ENCODE assay signal across 22 cellular contexts in the genomic region with DNA sequence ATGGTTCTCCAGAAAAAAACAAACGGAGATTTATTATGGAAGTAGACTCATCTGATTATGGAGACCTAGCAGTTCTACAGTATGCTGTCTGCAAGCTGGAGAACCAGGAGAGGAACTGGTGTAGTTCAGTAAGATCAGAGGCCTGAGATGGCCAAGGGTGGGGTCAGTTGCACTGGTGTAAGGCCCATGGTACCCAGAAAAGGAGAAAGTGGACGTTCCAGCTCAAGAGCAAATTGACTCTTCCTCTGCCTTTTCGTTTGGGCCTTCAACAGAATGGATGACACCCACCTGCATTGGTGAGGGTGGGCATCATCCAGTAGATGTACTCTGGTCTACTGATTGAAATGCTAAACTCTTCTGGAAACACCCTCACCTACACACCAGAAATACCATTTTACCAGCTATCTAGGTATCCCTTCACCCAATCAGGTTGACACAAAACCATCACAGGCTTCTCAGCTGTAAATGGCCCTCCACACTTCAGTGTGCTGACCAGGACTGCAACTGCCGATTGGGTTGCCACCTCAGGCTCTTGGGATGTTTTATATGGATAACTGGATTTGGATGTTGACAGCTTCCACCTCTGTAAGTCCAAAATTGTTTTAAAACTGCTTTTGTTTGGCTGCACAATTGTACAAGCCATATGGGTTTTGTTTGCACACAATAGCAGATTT.
"Had no signal": no experiment of that assay in that cellular context is flagged by ENCODE, and none has a peak within 500 bp of the region (broad histone marks: within the 10 kb centered on the region; RNA-seq: fewer than 3 reads in every experiment).

No MANE protein-coding gene starts in this region.

- H3K9me3 Mint-ChIP-seq: activated CD4-positive, alpha-beta T cell treated with anti-CD3 and anti-CD28 coated beads, Interleukin-2, amount 10 ng/mL, durations not matched to agents 24 days and 14 days; activated T-cell treated with anti-CD3 and anti-CD28 coated beads, Interleukin-2, amount 50 U/mL, for 72 hours; mesothelial cell of epicardium; nephron progenitor cell had no signal

- H3K4me1 Mint-ChIP-seq: mesothelial cell of epicardium had no signal

- H3K27ac Mint-ChIP-seq: activated CD4-positive, alpha-beta T cell treated with anti-CD3 and anti-CD28 coated beads, Interleukin-2, amount 10 ng/mL, durations not matched to agents 24 days and 14 days; activated T-cell treated with anti-CD3 and anti-CD28 coated beads, Interleukin-2, amount 50 U/mL, for 72 hours; nephron progenitor cell had no signal

- H3K27ac ChIP-seq: brain microvascular endothelial cell, esophagus muscularis mucosa, lower lobe of right lung, prostate gland, right atrium auricular region, thyroid gland had no signal

- H3K27me3 Mint-ChIP-seq: activated CD4-positive, alpha-beta T cell treated with anti-CD3 and anti-CD28 coated beads, Interleukin-2, amount 10 ng/mL, durations not matched to agents 24 days and 14 days had no signal

- ATAC-seq: activated T-cell treated with anti-CD3 and anti-CD28 coated beads, Interleukin-2, amount 50 U/mL, for 72 hours; left cardiac atrium; lower lobe of right lung had no signal

- H3K4me3 Mint-ChIP-seq: activated CD4-positive, alpha-beta T cell treated with anti-CD3 and anti-CD28 coated beads, Interleukin-2, amount 10 ng/mL, durations not matched to agents 24 days and 14 days; activated T-cell treated with anti-CD3 and anti-CD28 coated beads, Interleukin-2, amount 50 U/mL, for 72 hours; mesothelial cell of epicardium; nephron progenitor cell had no signal

- H3K27me3 ChIP-seq: brain microvascular endothelial cell, esophagus muscularis mucosa, right atrium auricular region, thyroid gland had no signal

- H3K9me3 ChIP-seq: esophagus muscularis mucosa, lower lobe of right lung, prostate gland, right atrium auricular region, thyroid gland had no signal

- DNase-seq: activated CD4-positive, alpha-beta T cell treated with anti-CD3 and anti-CD28 coated beads, Interleukin-2, amount 10 ng/mL, durations not matched to agents 24 days and 14 days; activated CD8-positive, alpha-beta memory T cell treated with anti-CD3 and anti-CD28 coated beads, Interleukin-2, amount 50 U/mL, for 48 hours; activated gamma-delta T cell; activated T-cell treated with anti-CD3 and anti-CD28 coated beads, Interleukin-2, amount 50 U/mL, for 72 hours; aorta; brain microvascular endothelial cell; cortex of kidney; left cardiac atrium; lower lobe of right lung; nephron progenitor cell; occipital lobe; stimulated activated CD4-positive, alpha-beta T cell treated with anti-CD3 and anti-CD28 coated beads, Interleukin-12 subunit alpha, Interleukin-12 subunit beta, amount 100 ng/mL, for 4 hours; stimulated activated CD4-positive, alpha-beta T cell treated with anti-CD3 and anti-CD28 coated beads, Interleukin-1b, Interleukin-23, amount 100 ng/mL, for 48 hours; stimulated activated CD8-positive, alpha-beta memory T cell treated with anti-CD3 and anti-CD28 coated beads, Interleukin-4, amount 100 ng/mL, for 48 hours; stimulated activated naive CD4-positive, alpha-beta T cell treated with Interleukin-2 at 50 U/mL for 16 hours; T-helper 1 cell; T-helper 9 cell; thyroid gland had no signal

- H3K4me3 ChIP-seq: esophagus muscularis mucosa, lower lobe of right lung, prostate gland, right atrium auricular region, thyroid gland had no signal
